ENCODE assay signal across 9 cellular contexts in the genomic region with DNA sequence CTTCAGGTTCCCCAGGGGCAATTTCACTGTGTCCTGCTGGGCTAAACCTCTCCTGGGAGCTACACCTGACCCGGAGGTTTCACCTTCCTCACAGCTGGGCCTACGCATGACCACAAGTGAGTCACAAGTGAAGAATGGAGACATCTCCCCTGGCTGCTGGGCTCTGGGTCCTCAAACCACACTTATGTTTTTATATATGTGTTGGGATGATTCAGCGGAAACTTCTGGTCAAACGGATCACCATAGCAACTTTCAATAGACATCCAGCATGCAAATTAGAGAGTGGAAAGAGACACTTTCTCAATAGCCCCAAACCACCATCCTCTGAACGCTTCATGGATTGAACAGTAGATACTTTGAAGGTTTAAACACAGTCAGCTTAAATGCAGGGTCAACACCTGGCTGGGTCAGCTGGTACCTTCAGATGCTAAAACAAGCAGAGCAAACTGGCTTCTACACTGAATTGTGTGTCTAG. TPM values are rescaled to one million over a fixed set of nuclear protein-coding genes. Genes with fewer than 3 reads are reported as not detected.
DNase-seq lines count a peak whose midpoint lies in the region; ATAC-seq and TF ChIP-seq lines count a peak whose summit lies in the region.
"Had no signal": no experiment of that assay in that cellular context is flagged by ENCODE, and none has a peak within 500 bp of the region (broad histone marks: within the 10 kb centered on the region; RNA-seq: fewer than 3 reads in every experiment).

No MANE protein-coding gene starts in this region.

- peaks cover 16% of the 10 kb centered on the region for H3K4me1 ChIP-seq in RWPE2 (ENCODE audit: insufficient read depth, poor library complexity, severe bottlenecking)
- no peaks in the 10 kb centered on the region for H3K4me1 ChIP-seq in sigmoid colon

- H3K27ac Mint-ChIP-seq in effector memory CD8-positive, alpha-beta T cell: peak overlapping the region; percentile 28 to 88
- H3K27ac Mint-ChIP-seq in stimulated activated naive B cell treated with anti-CD40 and anti-IgM and Interleukin-4, amounts not matched to agents 10 μg/mL and 1 μg/mL and 100 μg/mL, for 72 hours: peak overlapping the region; percentile 11
- H3K27ac Mint-ChIP-seq: dendritic cell treated with granulocyte-macrophage colony-stimulating factor and Interleukin-4, amounts not matched to agents 40 ng/mL and 50 ng/mL, for 4 days had no signal

- H3K27me3 Mint-ChIP-seq in effector memory CD8-positive, alpha-beta T cell: peaks cover 8 to 17% of the 10 kb centered on the region in 2 donors
- H3K27me3 Mint-ChIP-seq in stimulated activated naive B cell treated with anti-CD40 and anti-IgM and Interleukin-4, amounts not matched to agents 10 μg/mL and 1 μg/mL and 100 μg/mL, for 72 hours: peaks cover 32 to 49% of the 10 kb centered on the region in 2 donors

- H3K4me3 ChIP-seq in RWPE2 (ENCODE audit: severe bottlenecking): no peak overlapping the region
- no peak overlapping the region for H3K4me3 ChIP-seq in sigmoid colon

- no peaks in the 10 kb centered on the region for H3K36me3 Mint-ChIP-seq in effector memory CD8-positive, alpha-beta T cell (ENCODE audit: insufficient read depth)
- H3K36me3 Mint-ChIP-seq in stimulated activated naive B cell treated with anti-CD40 and anti-IgM and Interleukin-4, amounts not matched to agents 10 μg/mL and 1 μg/mL and 100 μg/mL, for 72 hours: no peaks in the 10 kb centered on the region

- WGBS in sigmoid colon, 2 donors: 59 to 83% methylated on average over 5 of the region's 5 CpGs

- H3K9me3 ChIP-seq in RWPE2 (ENCODE audit: severe bottlenecking) (no peaks in the 10 kb centered on the region), sigmoid colon (no peaks in the 10 kb centered on the region)

- H3K4me3 Mint-ChIP-seq in effector memory CD8-positive, alpha-beta T cell: peak overlapping the region; percentile 9 to 46
- no peak overlapping the region for H3K4me3 Mint-ChIP-seq in stimulated activated naive B cell treated with anti-CD40 and anti-IgM and Interleukin-4, amounts not matched to agents 10 μg/mL and 1 μg/mL and 100 μg/mL, for 72 hours
- H3K4me3 Mint-ChIP-seq: dendritic cell treated with granulocyte-macrophage colony-stimulating factor and Interleukin-4, amounts not matched to agents 40 ng/mL and 50 ng/mL, for 4 days had no signal

- DNase-seq in RWPE2 (ENCODE audit: low spot score) (peak; percentile 88), sigmoid colon (no peak), anterior cingulate cortex (lab: John Stamatoyannopoulos, UW) (no peak), NCI-H345 (lab: John Stamatoyannopoulos, UW) (no peak)
- peak in 2 of 3 experiments; percentile 3 to 5 for DNase-seq in effector memory CD8-positive, alpha-beta T cell
- peak; percentile 53 for DNase-seq in stimulated activated naive B cell treated with anti-CD40 and anti-IgM and Interleukin-4, amounts not matched to agents 10 μg/mL and 1 μg/mL and 100 μg/mL, for 72 hours

- H3K4me1 Mint-ChIP-seq in effector memory CD8-positive, alpha-beta T cell (ENCODE audit: low read depth in 2 of 2): peaks cover 18 to 27% of the 10 kb centered on the region in 2 donors
- peaks cover 7 to 11% of the 10 kb centered on the region in 2 donors for H3K4me1 Mint-ChIP-seq in stimulated activated naive B cell treated with anti-CD40 and anti-IgM and Interleukin-4, amounts not matched to agents 10 μg/mL and 1 μg/mL and 100 μg/mL, for 72 hours

- H3K27ac ChIP-seq in RWPE2 (ENCODE audit: poor library complexity, severe bottlenecking) (peak overlapping the region; percentile 15), sigmoid colon (no peak overlapping the region)

- peak; percentile 95 for ATAC-seq in GM18499 (IDR thresholded peaks at IDR 0.05; ENCODE audit: insufficient read depth, unreplicated experiment)
- peak; percentile 93 for ATAC-seq in HG02759 (IDR thresholded peaks at IDR 0.05; ENCODE audit: unreplicated experiment)
- ATAC-seq in RWPE2 (ENCODE audit: low read depth): peak; percentile 99
- ATAC-seq in effector memory CD8-positive, alpha-beta T cell (replicated peaks): peak; percentile 88
- ATAC-seq in stimulated activated naive B cell treated with anti-CD40 and anti-IgM and Interleukin-4, amounts not matched to agents 10 μg/mL and 1 μg/mL and 100 μg/mL, for 72 hours (replicated peaks): peak; percentile 94 to 97

- TF ChIP-seq EP300 in sigmoid colon (IDR thresholded peaks at IDR 0.05): no peak

- intact Hi-C loops in sigmoid colon (cut with DNase I): no loop called here

- H3K9me3 Mint-ChIP-seq in effector memory CD8-positive, alpha-beta T cell: no peaks in the 10 kb centered on the region
- H3K9me3 Mint-ChIP-seq in stimulated activated naive B cell treated with anti-CD40 and anti-IgM and Interleukin-4, amounts not matched to agents 10 μg/mL and 1 μg/mL and 100 μg/mL, for 72 hours: peaks cover 0 to 6% of the 10 kb centered on the region in 2 donors
- H3K9me3 Mint-ChIP-seq: dendritic cell treated with granulocyte-macrophage colony-stimulating factor and Interleukin-4, amounts not matched to agents 40 ng/mL and 50 ng/mL, for 4 days had no signal

- H3K36me3 ChIP-seq in RWPE2 (ENCODE audit: low read depth) (no peaks in the 10 kb centered on the region), sigmoid colon (no peaks in the 10 kb centered on the region)

- no peaks in the 10 kb centered on the region for H3K27me3 ChIP-seq in RWPE2 (ENCODE audit: insufficient read depth, poor library complexity, severe bottlenecking)
- H3K27me3 ChIP-seq in sigmoid colon: no peaks in the 10 kb centered on the region

- no peak for TF ChIP-seq CTCF in RWPE2 (IDR thresholded peaks at IDR 0.05; ENCODE audit: poor library complexity, severe bottlenecking)
- no peak for TF ChIP-seq CTCF in sigmoid colon (IDR thresholded peaks at IDR 0.05)

- TF ChIP-seq POLR2A in sigmoid colon (IDR thresholded peaks at IDR 0.05): no peak

RNA-seq across cellular contexts. Expression of a gene that starts 28.0 kb away (rescaled TPM):
- 10 to 100 TPM; 19.1 to 46.3 (median 36.2) TPM for total RNA-seq in sigmoid colon
- 10 to 100 TPM in 1 of 3 donors, 1 to 10 TPM in 2; 6.0 to 12.6 (median 9.2) TPM for polyA plus RNA-seq in sigmoid colon

Comparison
In these comparisons a context has a peak if more than half of its experiments do, and no peak if none do; other contexts are left out.
1. DNase-seq: peak in RWPE2 (single experiment), effector memory CD8-positive, alpha-beta T cell (2 of 3) and stimulated activated naive B cell treated with anti-CD40 and anti-IgM and Interleukin-4, amounts not matched to agents 10 μg/mL and 1 μg/mL and 100 μg/mL, for 72 hours (single experiment); none in sigmoid colon (single experiment), anterior cingulate cortex (0 of 58) and NCI-H345 (single experiment).
2. H3K4me3 Mint-ChIP-seq: peak in effector memory CD8-positive, alpha-beta T cell (2 of 2); none in stimulated activated naive B cell treated with anti-CD40 and anti-IgM and Interleukin-4, amounts not matched to agents 10 μg/mL and 1 μg/mL and 100 μg/mL, for 72 hours (0 of 2).
3. Peak in every context shown above with its lines, with median percentiles within 50 percentile points of each other: ATAC-seq.